Comparison of ENCODE assay signal across 9 cellular contexts in genomic region chr10:90862908-90863514, GRCh38. TPM values are rescaled to one million over a fixed set of nuclear protein-coding genes. Genes with fewer than 3 reads are reported as not detected.
DNase-seq lines count a peak whose midpoint lies in the region; ATAC-seq and TF ChIP-seq lines count a peak whose summit lies in the region.
"Had no signal": no experiment of that assay in that cellular context is flagged by ENCODE, and none has a peak within 500 bp of the region (broad histone marks: within the 10 kb centered on the region; RNA-seq: fewer than 3 reads in every experiment).

No MANE protein-coding gene starts in this region.

- no peak overlapping the region for H3T11ph ChIP-seq in H9 (ENCODE audit: low read length)

- no peaks in the 10 kb centered on the region for H3K36me3 ChIP-seq in left lung

- H2BK15ac ChIP-seq in H9 (ENCODE audit: low read depth, low read length), result no peak overlapping the region

- H2BK5ac ChIP-seq in H9 (ENCODE audit: insufficient read length, low read length), result no peak overlapping the region

- H2BK12ac ChIP-seq in H9 (ENCODE audit: insufficient read length, low read depth, low read length), result no peak overlapping the region

- H3K27me3 ChIP-seq in H9 (ENCODE audit: insufficient read depth, low read length), result peaks cover 3% of the 10 kb centered on the region; the same call in 1 of the 2 replicates
- peaks cover 6 to 53% of the 10 kb centered on the region in 2 donors for H3K27me3 ChIP-seq in left lung

- H3K4me3 ChIP-seq in left lung, result no peak overlapping the region

- TF ChIP-seq CTCF in H9 (conservative IDR thresholded peaks at IDR 0.05) (peak; percentile 83), left lung (IDR thresholded peaks at IDR 0.05) (peak; percentile 57 to 67)

- H3K9ac ChIP-seq in H9 (ENCODE audit: extremely low read depth, insufficient read length, low read length), result no peak overlapping the region

- no peaks in the 10 kb centered on the region for H3K9me3 Mint-ChIP-seq in H9

- no peak overlapping the region for H3K56ac ChIP-seq in H9 (ENCODE audit: insufficient read length, low read depth, low read length)

- no peak overlapping the region for H3K18ac ChIP-seq in H9 (ENCODE audit: insufficient read length, low read depth, low read length)

- no peak overlapping the region for H3K4me3 Mint-ChIP-seq in H9

- DNase-seq in AG20443 (ENCODE audit: low spot score) (peak; percentile 45), H9 (no peak), amniotic epithelial cell (ENCODE audit: low read depth) (peak; percentile 53), left lung (no peak), 8988T (no peak), midbrain (lab: John Stamatoyannopoulos, UW) (no peak), SHP77 (lab: John Stamatoyannopoulos, UW) (no peak)
- DNase-seq in activated CD4-positive, alpha-beta T cell treated with anti-CD3 and anti-CD28 coated beads, Interleukin-2, amount 50 U/mL, for 48 hours, result no peak

- H3K4ac ChIP-seq in H9 (ENCODE audit: low read depth, low read length), result no peak overlapping the region

- no peak overlapping the region for H4K5ac ChIP-seq in H9 (ENCODE audit: insufficient read length, low read depth, low read length)

- no peak overlapping the region for H2BK20ac ChIP-seq in H9 (ENCODE audit: low read depth, low read length, poor library complexity, severe bottlenecking)

- H3K4me1 ChIP-seq in H9 (ENCODE audit: insufficient read depth, low read length), result no peaks in the 10 kb centered on the region
- peaks cover 0 to 15% of the 10 kb centered on the region in 2 donors for H3K4me1 ChIP-seq in left lung

- H3K27ac ChIP-seq in H9 (ENCODE audit: insufficient read length, low read depth, low read length) (no peak overlapping the region), left lung (no peak overlapping the region)
- H3K27ac ChIP-seq: epithelial cell of prostate had no signal

- no peaks in the 10 kb centered on the region for H3K79me2 ChIP-seq in H9 (ENCODE audit: insufficient read depth, low read length)

- peak; percentile 51 for ATAC-seq in left lung

- no peak overlapping the region for H3K23ac ChIP-seq in H9 (ENCODE audit: insufficient read length, low read depth, low read length)

- H2BK120ac ChIP-seq in H9 (ENCODE audit: low read depth, low read length, poor library complexity, severe bottlenecking), result no peak overlapping the region

- H3K14ac ChIP-seq in H9 (ENCODE audit: insufficient read depth, low read length), result no peak overlapping the region

- no peak overlapping the region for H4K8ac ChIP-seq in H9 (replicated peaks; ENCODE audit: insufficient read length, low read depth, low read length)

- no peak overlapping the region for H2AFZ ChIP-seq in H9 (ENCODE audit: low read length)

- peaks cover 4% of the 10 kb centered on the region for H3K23me2 ChIP-seq in H9 (ENCODE audit: insufficient read length, low read depth, low read length, poor library complexity, severe bottlenecking)

- no peak overlapping the region for H2AK5ac ChIP-seq in H9 (ENCODE audit: insufficient read length, low read length)

- no peaks in the 10 kb centered on the region for H3K79me1 ChIP-seq in H9 (ENCODE audit: insufficient read depth, low read depth, low read length, poor library complexity, severe bottlenecking)

- H3K9me3 ChIP-seq in H9 (ENCODE audit: control insufficient read depth, low read depth, low read length) (no peaks in the 10 kb centered on the region), left lung (no peaks in the 10 kb centered on the region)

- no peak overlapping the region for H3K27ac Mint-ChIP-seq in H9

- H3K27me3 Mint-ChIP-seq in H9 (ENCODE audit: low read depth), result peaks cover 13% of the 10 kb centered on the region

- H3K4me1 Mint-ChIP-seq in H9, result peaks cover 3 to 23% of the 10 kb centered on the region in 2 experiments

- no peaks in the 10 kb centered on the region for H4K20me1 ChIP-seq in H9 (ENCODE audit: control insufficient read depth, insufficient read depth, insufficient read length)

- no peaks in the 10 kb centered on the region for H3K36me3 Mint-ChIP-seq in H9 (ENCODE audit: insufficient read depth in 1 of 3, low read depth in 3 of 3)

- H4K91ac ChIP-seq in H9 (ENCODE audit: insufficient read length, low read depth, low read length), result no peak overlapping the region

- intact Hi-C loops in left lung (cut with DNase I), result loop anchor here in 1 of 2 donors (10.0 kb wide), 1 partner anchor 108 kb away; no protein-coding TSS in a partner anchor

- H3K4me2 ChIP-seq in H9 (ENCODE audit: insufficient read depth, insufficient read length, low read length), result no peak overlapping the region

- WGBS in H9 (ENCODE audit: extremely low coverage, insufficient read length, low lambda C conversion rate), result no CpG with 5 or more reads among the region's 2 CpGs

RNA-seq across cellular contexts. Expression of gene HTR7, which starts 5.2 kb away (rescaled TPM):
- total RNA-seq in H9 (2021) (20.2 and 21.3 TPM in 2 replicates), left lung (under 1 TPM; 0.12 to 0.65 TPM)

RNA-seq across cellular contexts. Expression of gene RPP30, which starts 8.8 kb away (rescaled TPM):
- total RNA-seq in H9 (2021), result 70.0 and 77.7 TPM in 2 replicates
- 10 to 100 TPM; 26.3 to 28.6 TPM for total RNA-seq in left lung

RNA-seq across cellular contexts. Expression of gene ANKRD1, which starts 57.9 kb away (rescaled TPM):
- total RNA-seq in H9 (2021), result 0.11 and 0.13 TPM in 2 replicates
- 100 to 1,000 TPM in 1 of 2 donors, 10 to 100 TPM in 1; 29.9 to 165 TPM for total RNA-seq in left lung

Comparison
In these comparisons a context has a peak if more than half of its experiments do, and no peak if none do; other contexts are left out.
1. DNase-seq: peak in AG20443 (single experiment) and amniotic epithelial cell (single experiment); none in H9 (single experiment), left lung (0 of 2), 8988T (single experiment), midbrain (single experiment), activated CD4-positive, alpha-beta T cell treated with anti-CD3 and anti-CD28 coated beads, Interleukin-2, amount 50 U/mL, for 48 hours (0 of 2) and SHP77 (0 of 2).
2. RNA of gene HTR7, which starts 5.2 kb away (total RNA-seq): 20.2 to 21.3 TPM in H9; 0.12 to 0.65 TPM in left lung; every median in the first group is over 10 times any median in the second.
3. RNA of gene ANKRD1, which starts 57.9 kb away (total RNA-seq): 29.9 to 165 TPM in left lung; 0.11 to 0.13 TPM in H9; every median in the first group is over 10 times any median in the second.